ENCODE assay signal across 18 cellular contexts in the genomic region with DNA sequence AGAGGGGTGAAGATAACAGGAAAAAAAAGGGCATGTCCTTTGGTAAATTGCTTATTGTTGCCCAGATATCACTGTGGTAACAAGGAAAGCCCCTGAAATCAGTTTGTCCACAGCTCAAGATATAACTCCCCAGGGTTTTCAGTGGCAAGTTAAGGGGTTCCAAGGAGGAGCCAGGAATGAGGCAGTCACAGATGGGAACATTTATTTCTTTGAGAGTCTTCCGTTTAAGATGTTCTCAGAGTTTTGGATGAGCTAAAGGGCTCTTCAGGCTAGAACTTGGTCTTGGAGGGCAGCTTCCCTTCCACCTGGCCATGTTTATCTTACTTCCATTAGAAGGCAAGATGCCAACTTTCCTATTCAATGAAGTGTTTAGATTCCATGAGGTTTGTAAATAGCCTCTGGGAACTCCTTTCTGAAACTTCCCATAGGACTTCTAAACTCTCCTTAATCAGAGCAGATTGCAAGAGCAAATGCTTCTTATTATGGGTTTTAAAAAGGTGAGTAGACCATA.
DNase-seq lines count a peak whose midpoint lies in the region; ATAC-seq, FAIRE-seq and TF ChIP-seq lines count a peak whose summit lies in the region.
"Had no signal": no experiment of that assay in that cellular context is flagged by ENCODE, and none has a peak within 500 bp of the region (broad histone marks: within the 10 kb centered on the region; RNA-seq: fewer than 3 reads in every experiment).

No MANE protein-coding gene starts in this region.

- TF ChIP-seq CTCF in MCF 10A (IDR thresholded peaks at IDR 0.05; ENCODE audit: unreplicated experiment) (no peak), breast epithelium (IDR thresholded peaks at IDR 0.05) (no peak), fibroblast of the aortic adventitia (IDR thresholded peaks at IDR 0.05; ENCODE audit: insufficient read depth, low read length) (no peak)

- no peaks in the 10 kb centered on the region for H3K9me3 Mint-ChIP-seq in MCF 10A (ENCODE audit: unreplicated experiment)
- H3K9me3 Mint-ChIP-seq: activated naive CD8-positive, alpha-beta T cell treated with anti-CD3 and anti-CD28 coated beads, Interleukin-2, amount 50 U/mL, for 24 hours; GM23338; natural killer cell had no signal

- no peaks in the 10 kb centered on the region for H3K27me3 Mint-ChIP-seq in MCF 10A (ENCODE audit: insufficient read depth, unreplicated experiment)

- peaks cover 5% of the 10 kb centered on the region for H3K4me1 Mint-ChIP-seq in MCF 10A (ENCODE audit: insufficient read depth, unreplicated experiment)
- H3K4me1 Mint-ChIP-seq: activated naive CD8-positive, alpha-beta T cell treated with anti-CD3 and anti-CD28 coated beads, Interleukin-2, amount 50 U/mL, for 24 hours; natural killer cell had no signal

- H3K9me3 ChIP-seq in breast epithelium, result no peaks in the 10 kb centered on the region

- no peaks in the 10 kb centered on the region for H3K4me1 ChIP-seq in breast epithelium
- no peaks in the 10 kb centered on the region for H3K4me1 ChIP-seq in urinary bladder (ENCODE audit: insufficient read depth)

- no peak for ATAC-seq in GM18870 (IDR thresholded peaks at IDR 0.05; ENCODE audit: unreplicated experiment)
- ATAC-seq: activated naive CD8-positive, alpha-beta T cell treated with anti-CD3 and anti-CD28 coated beads, Interleukin-2, amount 50 U/mL, for 24 hours; GM23338; natural killer cell had no signal

- BruUV-seq in MCF 10A (replicated peaks; lab: Mats Ljungman, UMichigan), result no TSS peak

- H3K36me3 ChIP-seq in breast epithelium, result no peaks in the 10 kb centered on the region
- H3K36me3 ChIP-seq in urinary bladder (ENCODE audit: insufficient read depth), result no peaks in the 10 kb centered on the region

- H3K27me3 ChIP-seq in breast epithelium, result no peaks in the 10 kb centered on the region

- no peak for TF ChIP-seq POLR2A in breast epithelium (IDR thresholded peaks at IDR 0.05)

- H3K27ac Mint-ChIP-seq in MCF 10A (ENCODE audit: low read depth, unreplicated experiment), result no peak overlapping the region
- H3K27ac Mint-ChIP-seq: activated naive CD8-positive, alpha-beta T cell treated with anti-CD3 and anti-CD28 coated beads, Interleukin-2, amount 50 U/mL, for 24 hours; GM23338; natural killer cell had no signal

- no peak overlapping the region for H3K27ac ChIP-seq in breast epithelium
- H3K27ac ChIP-seq in urinary bladder (ENCODE audit: low read depth), result peak overlapping the region; percentile 0

- H3K4me3 ChIP-seq in breast epithelium, result no peak overlapping the region
- H3K4me3 ChIP-seq in fibroblast of the aortic adventitia (ENCODE audit: low read depth, low read length), result no peak overlapping the region
- H3K4me3 ChIP-seq in urinary bladder (ENCODE audit: low read depth, low read length), result no peak overlapping the region
- H3K4me3 ChIP-seq: GM23338 had no signal

- DNase-seq in MCF 10A (ENCODE audit: unreplicated experiment), result peak; percentile 13
- DNase-seq in breast epithelium (ENCODE audit: low spot score in 2 of 2), result no peak
- peak; percentile 11 for DNase-seq in NCI-H748 treated with DMSO at 0.1 percent for 48 hours (lab: John Stamatoyannopoulos, UW)
- peak; percentile 8 for DNase-seq in fibroblast of the aortic adventitia (ENCODE audit: low read depth)
- no peak for DNase-seq in frontal cortex (ENCODE audit: low spot score in 2 of 2)
- DNase-seq in dedifferentiated amniotic fluid mesenchymal stem cell (ENCODE audit: extremely low spot score), result no peak
- DNase-seq: ACHN; activated naive CD8-positive, alpha-beta T cell treated with anti-CD3 and anti-CD28 coated beads, Interleukin-2, amount 50 U/mL, for 24 hours; activated T-cell treated with anti-CD3 and anti-CD28 coated beads for 4 hours; DND-41; kidney; MV-4-11; natural killer cell; NCI-H526 treated with DMSO at 0.1 percent for 48 hours; trophoblast cell had no signal

- CTCF ChIA-PET in MCF 10A (lab: Yijun Ruan, JAX), result interaction anchor here (0.7 to 1.6 kb wide), 5 partner anchors 9 to 128 kb away, joined by 3 to 5 read pairs (median 3); no protein-coding TSS in a partner anchor

- H3K36me3 Mint-ChIP-seq in MCF 10A (ENCODE audit: insufficient read depth, unreplicated experiment), result no peaks in the 10 kb centered on the region
- H3K36me3 Mint-ChIP-seq: natural killer cell had no signal

- no peak overlapping the region for H3K4me3 Mint-ChIP-seq in MCF 10A (ENCODE audit: unreplicated experiment)
- H3K4me3 Mint-ChIP-seq: activated naive CD8-positive, alpha-beta T cell treated with anti-CD3 and anti-CD28 coated beads, Interleukin-2, amount 50 U/mL, for 24 hours; GM23338; natural killer cell had no signal

- POLR2A ChIA-PET in MCF 10A (lab: Yijun Ruan, JAX), result interaction anchor here (0.6 to 1.4 kb wide), 2 partner anchors 11 to 134 kb away, joined by 3 read pairs; no protein-coding TSS in a partner anchor

- 56% methylated on average over 1 of the region's 1 CpG for WGBS in urinary bladder

- FAIRE-seq in frontal cortex (lab: Jason Lieb, UNC), result no peak
- FAIRE-seq: kidney had no signal

- intact Hi-C loops in MCF 10A (cut with micrococcal nuclease) (no loop called here), breast epithelium (cut with DNase I; ENCODE audit: low total_unique reads) (no loop called here)

Comparison
In these comparisons a context has a peak if more than half of its experiments do, and no peak if none do; other contexts are left out.
1. DNase-seq: peak in MCF 10A (single experiment), NCI-H748 treated with DMSO at 0.1 percent for 48 hours (single experiment) and fibroblast of the aortic adventitia (single experiment); none in breast epithelium (0 of 2), frontal cortex (0 of 2) and dedifferentiated amniotic fluid mesenchymal stem cell (single experiment).